In the genomic region with DNA sequence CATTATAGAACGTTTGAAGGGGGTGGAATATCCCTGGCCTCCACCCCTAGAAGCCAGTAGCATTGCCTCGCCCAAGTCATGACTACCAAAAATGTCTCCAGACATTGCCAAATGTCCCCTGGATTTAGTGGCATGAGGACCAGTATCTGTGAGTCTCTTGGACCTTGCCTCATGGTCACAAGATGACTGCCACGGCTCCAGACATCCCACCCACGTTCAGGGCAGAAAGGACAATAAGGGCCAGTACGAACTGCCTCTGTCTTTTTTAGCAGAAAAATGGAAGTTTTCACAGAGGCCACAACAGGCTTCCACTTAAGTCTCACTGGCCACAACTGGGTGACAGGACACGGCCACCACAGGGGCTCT, we compare ENCODE assay signal across 1 cellular context.
A peak's percentile ranks its signal among the peaks of the same experiment; 100 is the strongest.
TF ChIP-seq lines count a peak whose summit lies in the region.

No MANE protein-coding gene starts in this region.

TF ChIP-seq in H1, 55 proteins besides CTCF, POLR2A, EP300 and RAD21:
- TF ChIP-seq KDM1A (IDR thresholded peaks at IDR 0.05; ENCODE audit: borderline replicate concordance, low read length) (peak; percentile 48; the same call in 1 of the 2 replicates), PHF8 (conservative IDR thresholded peaks at IDR 0.05; ENCODE audit: low read depth, low read length) (no peak), BACH1 (IDR thresholded peaks at IDR 0.05; ENCODE audit: low read length) (no peak)
